ENCODE assay signal across 10 cellular contexts in the genomic region with DNA sequence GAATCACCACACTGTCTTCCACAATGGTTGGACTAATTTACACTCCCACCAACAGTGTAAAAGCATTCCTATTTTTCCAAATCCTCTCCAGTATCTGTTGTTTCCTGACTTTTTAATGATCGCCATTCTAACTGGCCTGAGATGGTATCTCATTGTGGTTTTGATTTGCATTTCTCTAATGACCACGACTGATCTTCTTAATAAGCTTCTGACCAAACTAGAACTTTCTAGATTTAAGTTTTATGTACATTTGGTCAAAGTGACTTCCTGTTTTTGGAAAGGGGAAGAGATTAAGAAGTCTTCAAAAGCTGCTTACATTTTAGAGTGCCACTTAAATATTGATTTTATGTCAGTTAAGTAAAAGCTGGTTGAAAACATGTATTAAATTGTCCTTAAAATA. TPM values are rescaled to one million over a fixed set of nuclear protein-coding genes. Genes with fewer than 3 reads are reported as not detected.
DNase-seq lines count a peak whose midpoint lies in the region; ATAC-seq, FAIRE-seq and TF ChIP-seq lines count a peak whose summit lies in the region.
"Not testable (repeated sequence)": the region's sequence is repeated elsewhere in the genome, so short reads cannot be mapped to it uniquely, and the experiment has no call there.
"Had no signal": no experiment of that assay in that cellular context is flagged by ENCODE, and none has a peak within 500 bp of the region (broad histone marks: within the 10 kb centered on the region; RNA-seq: fewer than 3 reads in every experiment).

No MANE protein-coding gene starts in this region.

- in situ Hi-C loops in KBM-7 (cut with MboI; ENCODE audit: low pct_unique_long_range_greater_than_20kb, low sequenced_read_pairs); K562 (cut with MboI): not testable (repeated sequence)

- not testable (repeated sequence) for H3K9me3 Mint-ChIP-seq in Calu3 (ENCODE audit: low read depth, unreplicated experiment)

- not testable (repeated sequence) for H3K27me3 Mint-ChIP-seq in Calu3 (ENCODE audit: unreplicated experiment)

- H3K4me1 ChIP-seq in K562 (replicated peaks in 1 of 2; ENCODE audit: control insufficient read depth in 2 of 2, insufficient read depth in 2 of 2, low read length in 2 of 2): not testable (repeated sequence)

- POLR2A ChIA-PET in K562 (lab: Yijun Ruan, JAX): not testable (repeated sequence)

- intact Hi-C loops in Calu3 (cut with micrococcal nuclease; ENCODE audit: unreplicated experiment); K562 (cut with micrococcal nuclease): not testable (repeated sequence)

- not testable (repeated sequence) for FAIRE-seq in K562 (lab: Jason Lieb, UNC)

- H3K4me1 Mint-ChIP-seq in Calu3 (ENCODE audit: low read depth, unreplicated experiment): peaks cover 59% of the 10 kb centered on the region

- TF ChIP-seq RAD21 in K562 (CRISPR knock-in tag; conservative IDR thresholded peaks at IDR 0.05 in 1 of 2, IDR thresholded peaks at IDR 0.05 in 1 of 2): not testable (repeated sequence)

- not testable (repeated sequence) for H2AFZ ChIP-seq in K562 (ENCODE audit: low read depth, low read length)

- peaks cover 68% of the 10 kb centered on the region for H3K36me3 Mint-ChIP-seq in Calu3 (ENCODE audit: insufficient read depth, unreplicated experiment)

- H4K20me1 ChIP-seq in K562 (replicated peaks; ENCODE audit: control insufficient read depth, insufficient read depth, low read length): not testable (repeated sequence)

- ATAC-seq in GM18861 (IDR thresholded peaks at IDR 0.05; ENCODE audit: unreplicated experiment) (peak; percentile 43), GM19372 (IDR thresholded peaks at IDR 0.05; ENCODE audit: low read depth, unreplicated experiment) (peak; percentile 52), HG02981 (IDR thresholded peaks at IDR 0.05; ENCODE audit: unreplicated experiment) (peak; percentile 40)
- not testable (repeated sequence) for ATAC-seq in K562

- not testable (repeated sequence) for H3K4me3 ChIP-seq in K562

- H3K4me2 ChIP-seq in K562 (ENCODE audit: insufficient read depth, low read length): not testable (repeated sequence)

- H3K36me3 ChIP-seq in K562 (ENCODE audit: control insufficient read depth, insufficient read depth, low read length): not testable (repeated sequence)

- H3K27ac Mint-ChIP-seq in Calu3 (ENCODE audit: unreplicated experiment): peak overlapping the region; percentile 28

- whole genome bisulfite sequencing in K562 (ENCODE audit: insufficient coverage, low coverage, missing lambda C conversion rate): 0% methylated on average over 2 of the region's 2 CpGs

- CTCF ChIA-PET in Calu3 (lab: Charles Lee): interaction anchor here (0.7 to 1.4 kb wide), 3 partner anchors 8 to 208 kb away, joined by 3 to 5 read pairs (median 5); no protein-coding TSS in a partner anchor
- CTCF ChIA-PET in K562 (lab: Yijun Ruan, JAX; ENCODE audit: low intra/inter-chr PET ratio): not testable (repeated sequence)

- not testable (repeated sequence) for TF ChIP-seq CTCF in Calu3 (IDR thresholded peaks at IDR 0.05; ENCODE audit: unreplicated experiment); K562 (IDR thresholded peaks at IDR 0.05 in 2 of 3, conservative IDR thresholded peaks at IDR 0.05 in 1 of 3; ENCODE audit: insufficient read depth in 2 of 3, low read depth in 1 of 3, low read length in 3 of 3)

- not testable (repeated sequence) for H3K9me1 ChIP-seq in K562 (ENCODE audit: control insufficient read depth, insufficient read depth, low read length)

- not testable (repeated sequence) for H3K9ac ChIP-seq in K562 (ENCODE audit: insufficient read depth in 1 of 2, low read depth in 2 of 2, low read length in 2 of 2)

- H3K4me3 Mint-ChIP-seq in Calu3 (ENCODE audit: low read depth, unreplicated experiment): not testable (repeated sequence)

- H3K9me3 ChIP-seq in K562 (replicated peaks; ENCODE audit: control insufficient read depth, insufficient read depth, low read depth, low read length): not testable (repeated sequence)

- H3K27me3 ChIP-seq in K562 (ENCODE audit: control insufficient read depth in 2 of 2, insufficient read depth in 2 of 2, low read length in 2 of 2): not testable (repeated sequence)

- not testable (repeated sequence) for TF ChIP-seq POLR2A in K562 (conservative IDR thresholded peaks at IDR 0.05)

- TF ChIP-seq EP300 in K562 (IDR thresholded peaks at IDR 0.05; ENCODE audit: low read length): not testable (repeated sequence)

- not testable (repeated sequence) for BruUV-seq in Calu3 (replicated peaks; lab: Mats Ljungman, UMichigan); K562 (replicated peaks; lab: Mats Ljungman, UMichigan)

- not testable (repeated sequence) for H3K79me2 ChIP-seq in K562 (ENCODE audit: control insufficient read depth, insufficient read depth, low read length)

- not testable (repeated sequence) for DNase-seq in Calu3; K562 (ENCODE audit: extremely low read depth in 1 of 4, low spot score in 3 of 4)
- DNase-seq in KBM-7 (peak; percentile 80), NOMO-1 (lab: John Stamatoyannopoulos, UW; ENCODE audit: unreplicated experiment in 2 of 2) (peak; percentile 63 to 94), SKM-1 (lab: John Stamatoyannopoulos, UW; ENCODE audit: unreplicated experiment) (peak; percentile 48)

- not testable (repeated sequence) for H3K27ac ChIP-seq in K562 (ENCODE audit: extremely low read depth, low read depth, low read length)

TF ChIP-seq in K562, 482 proteins besides CTCF, POLR2A, EP300 and RAD21:
- TF ChIP-seq SPI1 (IDR thresholded peaks at IDR 0.05; ENCODE audit: borderline replicate concordance, low read depth, low read length): peak; percentile 59; the same call in 1 of the 2 replicates

RNA-seq across cellular contexts. Expression of a gene that starts 58.5 kb away (rescaled TPM):
- 157 and 183 TPM in 2 replicates for total RNA-seq in Calu3 (2022)
- total RNA-seq in K562 (2011; cell fraction: chromatin; rRNA removed; ENCODE audit: low replicate concordance): 0.14 TPM in 1 of 2 replicates, not detected in the other
- total RNA-seq in K562 (2011; cell fraction: nucleolus; rRNA removed): not detected in 2 replicates
- 0.15 TPM in 1 of 2 replicates, not detected in the other for total RNA-seq in K562 (2011; cell fraction: nucleoplasm; rRNA removed)
- under 0.01 and 0.04 TPM in 2 replicates for total RNA-seq in K562 (2014; rRNA removed)
- total RNA-seq in K562 (2014; rRNA removed; fragmentation: Illumina TruSeq; extraction: Trizol): not detected in 2 replicates
- not detected in 2 replicates for total RNA-seq in K562 (2015; rRNA removed; fragmentation: Illumina TruSeq; extraction: Trizol)
- total RNA-seq in K562 (2021): 0.02 and 0.04 TPM in 2 replicates
- 0.01 and 0.03 TPM in 2 replicates for polyA plus RNA-seq in K562 (2011; rRNA removed)
- 0.03 TPM in 1 of 2 replicates, not detected in the other for polyA plus RNA-seq in K562 (2011; cell fraction: cytosol; rRNA removed)
- 0.03 and 0.04 TPM in 2 replicates for polyA plus RNA-seq in K562 (2011; cell fraction: nucleus; rRNA removed)
- 0.04 TPM in 1 of 2 replicates, not detected in the other for polyA plus RNA-seq in K562 (2012)
- polyA plus RNA-seq in K562 (2014; fragmentation: Illumina TruSeq; extraction: Trizol): not detected in 2 replicates
- not detected for polyA plus RNA-seq in K562 (2014; fragmentation: Nextera tagmentation; extraction: Ambion mirVana)
- 0.04 TPM in 1 of 2 replicates, not detected in the other for polyA plus RNA-seq in K562 (2014; rRNA removed)
- 0.04 and 0.06 TPM in 2 replicates for polyA minus RNA-seq in K562 (2011; rRNA and poly(A)+ RNA removed)
- polyA minus RNA-seq in K562 (2011; cell fraction: cytosol; rRNA and poly(A)+ RNA removed): not detected in 2 replicates
- 0.13 and 0.22 TPM in 2 replicates for polyA minus RNA-seq in K562 (2011; cell fraction: nucleus; rRNA and poly(A)+ RNA removed)
- total RNA-seq: CD8-positive, alpha-beta T cell; T-helper 1 cell treated with Interleukin-12 subunit alpha and Interleukin-12 subunit beta and Interleukin-4 antibody, amounts not matched to agents 30 ng/mL and 1 ng/mL, for 36 hours had no signal

Comparison
In these comparisons a context has a peak if more than half of its experiments do, and no peak if none do; other contexts are left out.
1. RNA of a gene that starts 58.5 kb away (total RNA-seq): 157 to 183 TPM in Calu3; under 0.01 to 0.15 TPM in K562; every median in the first group is over 100 times any median in the second.